Comparison of ENCODE assay signal across 1 cellular context in the genomic region with DNA sequence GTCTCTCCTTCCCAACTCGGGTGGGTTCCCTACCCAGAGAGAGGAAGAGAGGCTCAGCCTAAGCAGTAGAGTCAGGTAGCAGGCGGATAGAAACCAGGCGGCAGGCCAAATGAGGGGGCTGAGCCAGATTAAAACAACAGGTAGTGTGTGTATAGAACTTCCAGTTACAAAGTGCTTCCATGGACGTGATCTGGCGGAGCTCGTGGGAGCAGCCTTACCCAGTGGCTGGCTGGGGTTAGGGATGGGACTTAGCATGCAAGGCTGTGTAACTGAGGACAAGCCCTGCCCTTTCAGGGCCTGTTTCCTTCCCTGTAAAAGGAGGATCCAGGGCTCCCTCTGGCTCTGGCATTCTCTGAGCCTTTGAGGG.
TF ChIP-seq lines count a peak whose summit lies in the region.

No MANE protein-coding gene starts in this region.

TF ChIP-seq in IMR-90, 13 proteins besides CTCF, POLR2A, EP300 and RAD21 (continued from another document):
- TF ChIP-seq, protein P1, sequence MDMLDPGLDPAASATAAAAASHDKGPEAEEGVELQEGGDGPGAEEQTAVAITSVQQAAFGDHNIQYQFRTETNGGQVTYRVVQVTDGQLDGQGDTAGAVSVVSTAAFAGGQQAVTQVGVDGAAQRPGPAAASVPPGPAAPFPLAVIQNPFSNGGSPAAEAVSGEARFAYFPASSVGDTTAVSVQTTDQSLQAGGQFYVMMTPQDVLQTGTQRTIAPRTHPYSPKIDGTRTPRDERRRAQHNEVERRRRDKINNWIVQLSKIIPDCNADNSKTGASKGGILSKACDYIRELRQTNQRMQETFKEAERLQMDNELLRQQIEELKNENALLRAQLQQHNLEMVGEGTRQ (IDR thresholded peaks at IDR 0.05; ENCODE audit: low read depth, low read length) = no peak
- no peak for TF ChIP-seq RFX5 (IDR thresholded peaks at IDR 0.05; ENCODE audit: low read depth, low read length)
- TF ChIP-seq MAZ (IDR thresholded peaks at IDR 0.05; ENCODE audit: borderline replicate concordance, low read depth, low read length) = no peak
- TF ChIP-seq MXI1 (IDR thresholded peaks at IDR 0.05; ENCODE audit: borderline replicate concordance, low read depth, low read length) = no peak
- TF ChIP-seq CEBPB (IDR thresholded peaks at IDR 0.05; ENCODE audit: low read depth, low read length) = no peak
- TF ChIP-seq BHLHE40 (IDR thresholded peaks at IDR 0.05; ENCODE audit: low read depth, low read length) = no peak
